14 cellular contexts compared by ENCODE assay signal in genomic region chr3:49313902-49314676, GRCh38. TPM values are rescaled to one million over a fixed set of nuclear protein-coding genes. Genes with fewer than 3 reads are reported as not detected.
DNase-seq lines count a peak whose midpoint lies in the region; ATAC-seq, FAIRE-seq and TF ChIP-seq lines count a peak whose summit lies in the region.
"Had no signal": no experiment of that assay in that cellular context is flagged by ENCODE, and none has a peak within 500 bp of the region (broad histone marks: within the 10 kb centered on the region; RNA-seq: fewer than 3 reads in every experiment).

No MANE protein-coding gene starts in this region.

- peaks cover 15% of the 10 kb centered on the region for H3K36me3 Mint-ChIP-seq in astrocyte (ENCODE audit: low read depth, unreplicated experiment)
- H3K36me3 Mint-ChIP-seq in naive thymus-derived CD4-positive, alpha-beta T cell, result peaks cover 5 to 30% (median 13%) of the 10 kb centered on the region in 5 donors

- H3K4me3 Mint-ChIP-seq in astrocyte (ENCODE audit: unreplicated experiment), result no peak overlapping the region
- H3K4me3 Mint-ChIP-seq in naive thymus-derived CD4-positive, alpha-beta T cell, result no peak overlapping the region
- H3K4me3 Mint-ChIP-seq: CD14-positive monocyte had no signal

- no peaks in the 10 kb centered on the region for H3K27me3 ChIP-seq in BLaER1
- no peaks in the 10 kb centered on the region for H3K27me3 ChIP-seq in astrocyte (ENCODE audit: insufficient read depth, low read length)
- no peaks in the 10 kb centered on the region for H3K27me3 ChIP-seq in naive thymus-derived CD4-positive, alpha-beta T cell (ENCODE audit: control insufficient read depth in 2 of 2, insufficient read depth in 2 of 2, low read length in 2 of 2)
- H3K27me3 ChIP-seq: SJSA1 had no signal

- no peak overlapping the region for H3K27ac Mint-ChIP-seq in astrocyte (ENCODE audit: unreplicated experiment)
- H3K27ac Mint-ChIP-seq in naive thymus-derived CD4-positive, alpha-beta T cell, result peak overlapping the region in 4 of 9 donors; percentile 8 to 36 (median 23)

- H3K9me3 ChIP-seq in BLaER1, result no peaks in the 10 kb centered on the region
- H3K9me3 ChIP-seq in astrocyte (ENCODE audit: insufficient read depth, low read depth, low read length), result no peaks in the 10 kb centered on the region
- no peaks in the 10 kb centered on the region for H3K9me3 ChIP-seq in naive thymus-derived CD4-positive, alpha-beta T cell (ENCODE audit: control insufficient read depth in 2 of 3, low read length in 3 of 3)
- H3K9me3 ChIP-seq: SJSA1 had no signal

- H3K4me2 ChIP-seq in BLaER1 (peak overlapping the region; percentile 29; the same call in 1 of the 2 replicates), astrocyte (ENCODE audit: low read length) (no peak overlapping the region)

- H3K4me3 ChIP-seq in BLaER1 (no peak overlapping the region), GM12865 (ENCODE audit: low read depth, low read length) (no peak overlapping the region), astrocyte (ENCODE audit: insufficient read depth, low read depth, low read length) (no peak overlapping the region)
- no peak overlapping the region for H3K4me3 ChIP-seq in naive thymus-derived CD4-positive, alpha-beta T cell (ENCODE audit: low read length)
- H3K4me3 ChIP-seq: SJSA1 had no signal

- no peaks in the 10 kb centered on the region for H3K9me3 Mint-ChIP-seq in astrocyte (ENCODE audit: unreplicated experiment)
- no peaks in the 10 kb centered on the region for H3K9me3 Mint-ChIP-seq in naive thymus-derived CD4-positive, alpha-beta T cell
- H3K9me3 Mint-ChIP-seq: CD14-positive monocyte had no signal

- H3K4me1 ChIP-seq in BLaER1 (peaks cover 10% of the 10 kb centered on the region), astrocyte (ENCODE audit: insufficient read depth, low read length) (no peaks in the 10 kb centered on the region)
- no peaks in the 10 kb centered on the region for H3K4me1 ChIP-seq in naive thymus-derived CD4-positive, alpha-beta T cell (ENCODE audit: control insufficient read depth in 2 of 2, insufficient read depth in 2 of 2, low read length in 2 of 2)
- H3K4me1 ChIP-seq: SJSA1 had no signal

- H4K20me1 ChIP-seq in BLaER1, result no peaks in the 10 kb centered on the region
- peaks cover 10% of the 10 kb centered on the region for H4K20me1 ChIP-seq in astrocyte (ENCODE audit: insufficient read depth, low read length)

- no peaks in the 10 kb centered on the region for H3K27me3 Mint-ChIP-seq in astrocyte (ENCODE audit: low read depth, unreplicated experiment)
- no peaks in the 10 kb centered on the region for H3K27me3 Mint-ChIP-seq in naive thymus-derived CD4-positive, alpha-beta T cell

- CTCF ChIA-PET in naive thymus-derived CD4-positive, alpha-beta T cell (lab: Charles Lee), result interaction anchor here (0.6 to 1.0 kb wide), 2 partner anchors 20 to 71 kb away, joined by 3 to 4 read pairs; no protein-coding TSS in a partner anchor

- H3K36me3 ChIP-seq in BLaER1 (peaks cover 99% of the 10 kb centered on the region), astrocyte (ENCODE audit: insufficient read depth, low read length) (peaks cover 24% of the 10 kb centered on the region)
- H3K36me3 ChIP-seq in naive thymus-derived CD4-positive, alpha-beta T cell (ENCODE audit: control insufficient read depth in 2 of 3, insufficient read depth in 3 of 3, low read length in 3 of 3), result peaks cover 6 to 69% (median 19%) of the 10 kb centered on the region in 3 experiments

- DNase-seq in GM12865 (ENCODE audit: low read depth), result peak; percentile 61
- no peak for DNase-seq in astrocyte (ENCODE audit: low read depth)
- DNase-seq in hepatic stellate cell (ENCODE audit: low spot score), result peak; percentile 35
- no peak for DNase-seq in naive thymus-derived CD4-positive, alpha-beta T cell
- DNase-seq: amniotic stem cell, HCEC 1CT, NCI-H2171 treated with DMSO at 0.1 percent for 48 hours had no signal

- intact Hi-C loops in naive thymus-derived CD4-positive, alpha-beta T cell (cut with micrococcal nuclease), result no loop called here

- TF ChIP-seq CTCF in GM12865 (IDR thresholded peaks at IDR 0.05; ENCODE audit: insufficient read depth, low read depth, low read length, missing control alignments), result no peak
- TF ChIP-seq CTCF in astrocyte (IDR thresholded peaks at IDR 0.05; ENCODE audit: insufficient read depth, low read depth, low read length), result no peak

- no peak for FAIRE-seq in astrocyte (lab: Jason Lieb, UNC)
- FAIRE-seq: G401.6 had no signal

- POLR2A ChIA-PET in naive thymus-derived CD4-positive, alpha-beta T cell (lab: Charles Lee), result interaction anchor here (1.0 kb wide), 1 partner anchor 26 kb away, joined by 3 read pairs; the partner anchor contains the start of gene USP4

- H3K4me1 Mint-ChIP-seq in astrocyte (ENCODE audit: low read depth, unreplicated experiment), result peaks cover 2% of the 10 kb centered on the region
- peaks cover 0 to 7% (median 0%) of the 10 kb centered on the region in 7 donors for H3K4me1 Mint-ChIP-seq in naive thymus-derived CD4-positive, alpha-beta T cell
- H3K4me1 Mint-ChIP-seq: CD14-positive monocyte had no signal

- H3K79me2 ChIP-seq in astrocyte (ENCODE audit: insufficient read depth, low read length), result peaks cover 8% of the 10 kb centered on the region

- ATAC-seq in HG02642 (IDR thresholded peaks at IDR 0.05; ENCODE audit: poor library complexity, unreplicated experiment) (no peak), GM21723 (IDR thresholded peaks at IDR 0.05; ENCODE audit: unreplicated experiment) (no peak), GM21576 (IDR thresholded peaks at IDR 0.05; ENCODE audit: unreplicated experiment) (no peak)
- no peak for ATAC-seq in naive thymus-derived CD4-positive, alpha-beta T cell

- 0 out of 2 replicates have a peak overlapping the region, but pooled peaks have one; percentile 10 for H3K27ac ChIP-seq in BLaER1
- peak overlapping the region; percentile 56 for H3K27ac ChIP-seq in astrocyte (ENCODE audit: low read depth, low read length)
- H3K27ac ChIP-seq in naive thymus-derived CD4-positive, alpha-beta T cell (ENCODE audit: low read depth, low read length), result no peak overlapping the region
- H3K27ac ChIP-seq: SJSA1 had no signal

- no peak overlapping the region for H3K9ac ChIP-seq in BLaER1
- H3K9ac ChIP-seq in astrocyte (ENCODE audit: low read length), result no peak overlapping the region

- H2AFZ ChIP-seq in astrocyte (ENCODE audit: low read depth, low read length), result no peak overlapping the region

RNA-seq across cellular contexts. Expression of gene USP4, which starts 25.8 kb away (rescaled TPM):
- total RNA-seq in astrocyte, result 31.8 and 33.8 TPM in 2 replicates
- 100 to 1,000 TPM in 4 of 5 experiments, 10 to 100 TPM in 1; 98.3 to 135 (median 109) TPM for total RNA-seq in naive thymus-derived CD4-positive, alpha-beta T cell
- polyA plus RNA-seq in naive thymus-derived CD4-positive, alpha-beta T cell, result 10 to 100 TPM; 54.6 to 82.5 TPM

RNA-seq across cellular contexts. Expression of gene C3orf62, which starts 37.1 kb away (rescaled TPM):
- total RNA-seq in astrocyte, result 3.5 and 4.8 TPM in 2 replicates
- 10 to 100 TPM in 4 of 5 experiments, 1 to 10 TPM in 1; 8.6 to 14.5 (median 10.9) TPM for total RNA-seq in naive thymus-derived CD4-positive, alpha-beta T cell
- polyA plus RNA-seq in naive thymus-derived CD4-positive, alpha-beta T cell, result 1 to 10 TPM; 1.3 to 2.3 TPM

RNA-seq across cellular contexts. Expression of gene GPX1, which starts 44.1 kb away (rescaled TPM):
- 208 and 268 TPM in 2 replicates for total RNA-seq in astrocyte
- total RNA-seq in naive thymus-derived CD4-positive, alpha-beta T cell, result 100 to 1,000 TPM in 2 of 5 experiments, 10 to 100 TPM in 3; 56.9 to 201 (median 86.9) TPM
- 100 to 1,000 TPM; 154 to 157 TPM for polyA plus RNA-seq in naive thymus-derived CD4-positive, alpha-beta T cell

Comparison
In these comparisons a context has a peak if more than half of its experiments do, and no peak if none do; other contexts are left out.
1. DNase-seq: peak in GM12865 (single experiment) and hepatic stellate cell (single experiment); none in astrocyte (single experiment) and naive thymus-derived CD4-positive, alpha-beta T cell (0 of 9).